In the genomic region with DNA sequence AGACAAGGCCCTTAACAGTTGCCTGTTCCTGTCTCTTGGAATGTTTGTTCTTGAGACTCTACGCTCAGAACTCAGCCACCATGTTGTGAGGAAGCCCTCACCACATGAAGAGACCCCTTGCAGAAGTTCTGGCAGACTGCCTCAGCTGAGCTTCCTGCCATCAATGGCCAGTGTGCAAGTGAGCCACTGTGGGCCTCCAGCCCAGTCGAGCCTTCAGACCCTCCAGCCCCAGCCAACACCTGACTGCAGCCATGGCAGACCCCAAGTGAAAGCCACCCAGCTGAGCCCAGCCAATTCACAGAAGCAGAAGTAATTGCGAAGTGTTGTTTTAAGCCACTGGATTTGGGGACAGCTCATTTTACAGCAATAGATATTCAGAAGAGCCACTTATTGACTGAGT, we compare ENCODE assay signal across 16 cellular contexts.
DNase-seq lines count a peak whose midpoint lies in the region; ATAC-seq, FAIRE-seq and TF ChIP-seq lines count a peak whose summit lies in the region.
"Had no signal": no experiment of that assay in that cellular context is flagged by ENCODE, and none has a peak within 500 bp of the region (broad histone marks: within the 10 kb centered on the region; RNA-seq: fewer than 3 reads in every experiment).

No MANE protein-coding gene starts in this region.

- WGBS in H9 (ENCODE audit: extremely low coverage, insufficient read length, low lambda C conversion rate): no CpG with 5 or more reads among the region's 3 CpGs
- 100% methylated on average over 3 of the region's 3 CpGs; no CpG with 5 or more reads in 1 of the 2 experiments for WGBS in H1 (ENCODE audit: extremely low coverage in 1 of 2, insufficient coverage in 1 of 2, insufficient read length in 1 of 2, insufficient replicate concordance in 2 of 2, low coverage in 1 of 2, low lambda C conversion rate in 2 of 2, missing lambda C conversion rate in 1 of 2), 2 experiments
- WGBS in spleen, 5 donors: 84 to 97% (median 93%) methylated on average over 2 to 3 of the region's 3 CpGs

- H4K20me1 ChIP-seq in GM23338 (replicated peaks; ENCODE audit: insufficient read depth) (no peaks in the 10 kb centered on the region), H9 (ENCODE audit: control insufficient read depth, insufficient read depth, insufficient read length) (no peaks in the 10 kb centered on the region), H1 (replicated peaks in 1 of 2; ENCODE audit: control insufficient read depth in 1 of 2, insufficient read depth in 2 of 2, low read length in 2 of 2) (no peaks in the 10 kb centered on the region)

- H3K36me3 ChIP-seq in GM23338 (ENCODE audit: insufficient read depth) (0 out of 2 replicates have a peak, but pooled peaks cover 5% of the 10 kb centered on the region), H1 (ENCODE audit: control insufficient read depth in 2 of 4, insufficient read depth in 4 of 4, low read length in 3 of 4) (no peaks in the 10 kb centered on the region), spleen (no peaks in the 10 kb centered on the region)

- no peaks in the 10 kb centered on the region; the same call in 1 of the 2 replicates for H3K9me2 ChIP-seq in GM23338 (ENCODE audit: insufficient read depth)

- H3K4me1 Mint-ChIP-seq in GM23338 (peaks cover 1% of the 10 kb centered on the region), H9 (peaks cover 1 to 5% of the 10 kb centered on the region in 2 experiments)

- H3K4ac ChIP-seq in H9 (ENCODE audit: low read depth, low read length): no peak overlapping the region
- no peak overlapping the region for H3K4ac ChIP-seq in H1 (replicated peaks; ENCODE audit: insufficient read length, low read depth, low read length)

- TF ChIP-seq RAD21 in H1 (IDR thresholded peaks at IDR 0.05 in 1 of 2, conservative IDR thresholded peaks at IDR 0.05 in 1 of 2; ENCODE audit: low read depth in 2 of 2, low read length in 2 of 2): no peak

- no peak overlapping the region for H3K18ac ChIP-seq in H9 (ENCODE audit: insufficient read length, low read depth, low read length)
- no peak overlapping the region for H3K18ac ChIP-seq in H1 (ENCODE audit: extremely low read depth, low read length)

- no peak overlapping the region for H3K23ac ChIP-seq in H9 (ENCODE audit: insufficient read length, low read depth, low read length)
- no peak overlapping the region for H3K23ac ChIP-seq in H1 (ENCODE audit: insufficient read length)

- H4K5ac ChIP-seq in H9 (ENCODE audit: insufficient read length, low read depth, low read length) (no peak overlapping the region), H1 (ENCODE audit: insufficient read length, low read depth, low read length) (no peak overlapping the region)

- no peaks in the 10 kb centered on the region for H3K27me3 ChIP-seq in GM23338 (ENCODE audit: insufficient read depth)
- H3K27me3 ChIP-seq in H9 (ENCODE audit: insufficient read depth, low read length): no peaks in the 10 kb centered on the region
- no peaks in the 10 kb centered on the region; a peak in 1 of 7 replicates for H3K27me3 ChIP-seq in H1 (replicated peaks in 1 of 4; ENCODE audit: control insufficient read depth in 3 of 4, extremely low read depth in 1 of 4, insufficient read depth in 3 of 4, low read length in 3 of 4)
- H3K27me3 ChIP-seq in spleen (replicated peaks in 1 of 7): peaks cover 0 to 6% (median 0%) of the 10 kb centered on the region in 7 donors

- TF ChIP-seq EP300 in H1 (IDR thresholded peaks at IDR 0.05; ENCODE audit: borderline replicate concordance in 1 of 2, low read depth in 2 of 2, low read length in 2 of 2): no peak

- H3K9me3 ChIP-seq in H9 (ENCODE audit: control insufficient read depth, low read depth, low read length) (peaks cover 6% of the 10 kb centered on the region), H1 (ENCODE audit: insufficient read depth in 2 of 2, low read depth in 1 of 2, low read length in 1 of 2) (peaks cover 15 to 17% of the 10 kb centered on the region in 2 experiments; a peak in 3 of 4 replicates), spleen (peaks cover 0 to 15% (median 8%) of the 10 kb centered on the region in 8 donors)

- H3K79me2 ChIP-seq in GM23338 (replicated peaks; ENCODE audit: insufficient read depth) (no peaks in the 10 kb centered on the region), H9 (ENCODE audit: insufficient read depth, low read length) (no peaks in the 10 kb centered on the region), H1 (ENCODE audit: control insufficient read depth in 1 of 2, insufficient read depth in 2 of 2, low read length in 2 of 2) (no peaks in the 10 kb centered on the region)

- H3K27ac Mint-ChIP-seq in GM23338 (no peak overlapping the region), H9 (no peak overlapping the region)

- H3K9ac ChIP-seq in H9 (ENCODE audit: extremely low read depth, insufficient read length, low read length) (no peak overlapping the region), H1 (replicated peaks in 1 of 4; ENCODE audit: extremely low read depth in 1 of 4, low read depth in 3 of 4, low read length in 3 of 4) (no peak overlapping the region)

- H3K27ac ChIP-seq in GM23338 (ENCODE audit: low read depth): no peak overlapping the region
- no peak overlapping the region for H3K27ac ChIP-seq in H9 (ENCODE audit: insufficient read length, low read depth, low read length)
- no peak overlapping the region for H3K27ac ChIP-seq in H1 (ENCODE audit: low read depth, low read length)
- no peak overlapping the region for H3K27ac ChIP-seq in spleen

- intact Hi-C loops in spleen (cut with DNase I; ENCODE audit: low total_unique reads): loop anchor here (10.0 kb wide), 1 partner anchor 386 kb away; no protein-coding TSS in a partner anchor

- no peak for DNase-seq in GM23338 (ENCODE audit: low spot score)
- no peak for DNase-seq in H9
- DNase-seq in H1 (ENCODE audit: low read depth in 1 of 2, low spot score in 2 of 2): no peak
- DNase-seq in spleen: peak; percentile 34
- DNase-seq in NOMO-1 treated with dmso at 0.1 percent for 144 hours (lab: John Stamatoyannopoulos, UW; ENCODE audit: unreplicated experiment): no peak
- DNase-seq: C1 segment of cervical spinal cord; Caco-2; CD4-positive, alpha-beta memory T cell; DMS153; DND-41; GOT3; H7 had no signal

- no peak overlapping the region for H3K56ac ChIP-seq in H9 (ENCODE audit: insufficient read length, low read depth, low read length)
- no peak overlapping the region for H3K56ac ChIP-seq in H1 (replicated peaks; ENCODE audit: insufficient read length, low read depth, low read length)

- ATAC-seq in GM23338 (no peak), HG03565 (IDR thresholded peaks at IDR 0.05; ENCODE audit: unreplicated experiment) (no peak)
- ATAC-seq: HCT116 had no signal

- H2AFZ ChIP-seq in GM23338 (no peak overlapping the region), H9 (ENCODE audit: low read length) (no peak overlapping the region), H1 (ENCODE audit: low read length) (no peak overlapping the region)

- H3K14ac ChIP-seq in H9 (ENCODE audit: insufficient read depth, low read length): no peak overlapping the region; the same call in 1 of the 2 replicates
- no peak overlapping the region for H3K14ac ChIP-seq in H1 (ENCODE audit: insufficient read length)

- no peak overlapping the region for H2AK5ac ChIP-seq in H9 (ENCODE audit: insufficient read length, low read length)
- no peak overlapping the region for H2AK5ac ChIP-seq in H1 (ENCODE audit: low read depth, low read length)

- H3K4me3 Mint-ChIP-seq in GM23338 (no peak overlapping the region), H9 (no peak overlapping the region)
- H3K4me3 Mint-ChIP-seq: CD4-positive, alpha-beta memory T cell had no signal

- peaks cover 26% of the 10 kb centered on the region for H3K36me3 Mint-ChIP-seq in GM23338 (ENCODE audit: low read depth)
- H3K36me3 Mint-ChIP-seq in H9 (ENCODE audit: insufficient read depth in 1 of 3, low read depth in 3 of 3): peaks cover 10 to 23% (median 12%) of the 10 kb centered on the region in 3 experiments; a peak in 6 of 7 replicates

- H3K4me2 ChIP-seq in GM23338 (no peak overlapping the region), H9 (ENCODE audit: insufficient read depth, insufficient read length, low read length) (no peak overlapping the region), H1 (ENCODE audit: insufficient read depth in 1 of 2, low read depth in 2 of 2, low read length in 2 of 2) (no peak overlapping the region)

- H2BK120ac ChIP-seq in H9 (ENCODE audit: low read depth, low read length, poor library complexity, severe bottlenecking) (no peak overlapping the region), H1 (replicated peaks; ENCODE audit: low read depth, low read length) (no peak overlapping the region)

- H3K79me1 ChIP-seq in H9 (ENCODE audit: insufficient read depth, low read depth, low read length, poor library complexity, severe bottlenecking) (no peaks in the 10 kb centered on the region), H1 (ENCODE audit: low read depth, low read length) (no peaks in the 10 kb centered on the region)

- no peak overlapping the region for H2BK5ac ChIP-seq in H9 (ENCODE audit: insufficient read length, low read length)
- H2BK5ac ChIP-seq in H1 (ENCODE audit: low read depth, low read length): no peak overlapping the region

- H3K4me1 ChIP-seq in GM23338 (ENCODE audit: insufficient read depth): peaks cover 5% of the 10 kb centered on the region; the same call in 1 of the 2 replicates
- H3K4me1 ChIP-seq in H9 (ENCODE audit: insufficient read depth, low read length): no peaks in the 10 kb centered on the region
- peaks cover 0 to 5% (median 4%) of the 10 kb centered on the region in 4 experiments; a peak in 6 of 7 replicates for H3K4me1 ChIP-seq in H1 (replicated peaks in 1 of 4; ENCODE audit: control insufficient read depth in 3 of 4, insufficient read depth in 4 of 4, low read length in 3 of 4)
- H3K4me1 ChIP-seq in spleen: peaks cover 7 to 47% (median 29%) of the 10 kb centered on the region in 6 donors
- H3K4me1 ChIP-seq: Caco-2 had no signal

- H2BK12ac ChIP-seq in H9 (ENCODE audit: insufficient read length, low read depth, low read length): no peak overlapping the region
- H2BK12ac ChIP-seq in H1 (ENCODE audit: low read depth, low read length): no peak overlapping the region

- no peak overlapping the region for H2BK20ac ChIP-seq in H9 (ENCODE audit: low read depth, low read length, poor library complexity, severe bottlenecking)
- no peak overlapping the region for H2BK20ac ChIP-seq in H1 (ENCODE audit: low read length)

- no peak overlapping the region for H3T11ph ChIP-seq in H9 (ENCODE audit: low read length)

- no peak overlapping the region for H4K8ac ChIP-seq in H9 (replicated peaks; ENCODE audit: insufficient read length, low read depth, low read length)
- no peak overlapping the region for H4K8ac ChIP-seq in H1 (ENCODE audit: extremely low read depth, insufficient read depth, low read length)

- H4K91ac ChIP-seq in H9 (ENCODE audit: insufficient read length, low read depth, low read length) (peak overlapping the region; percentile 31), H1 (replicated peaks; ENCODE audit: insufficient read length, low read length) (no peak overlapping the region)

- TF ChIP-seq POLR2A in H1 (IDR thresholded peaks at IDR 0.05; ENCODE audit: control extremely low read depth in 1 of 2, low read depth in 2 of 2, low read length in 2 of 2) (no peak), spleen (IDR thresholded peaks at IDR 0.05) (no peak)

- CTCF ChIA-PET in H1 (lab: Charles Lee; ENCODE audit: partially characterized antibody): interaction anchor here (0.7 kb wide), 1 partner anchor 48 kb away, joined by 3 read pairs; no protein-coding TSS in a partner anchor

- TF ChIP-seq CTCF in GM23338 (conservative IDR thresholded peaks at IDR 0.05; ENCODE audit: low read depth in 2 of 2) (no peak), H9 (conservative IDR thresholded peaks at IDR 0.05) (no peak), H1 (IDR thresholded peaks at IDR 0.05; ENCODE audit: control extremely low read depth in 1 of 3, insufficient read depth in 1 of 3, low read depth in 1 of 3, low read length in 3 of 3) (no peak), spleen (IDR thresholded peaks at IDR 0.05 in 8 of 11, conservative IDR thresholded peaks at IDR 0.05 in 3 of 11) (no peak)

- POLR2A ChIA-PET in H1 (lab: Charles Lee; ENCODE audit: partially characterized antibody): interaction anchor here (0.8 kb wide), 1 partner anchor 209 kb away, joined by 3 read pairs; no protein-coding TSS in a partner anchor

- no peaks in the 10 kb centered on the region for H3F3A ChIP-seq in GM23338 (replicated peaks; ENCODE audit: low read depth)

- H3K4me3 ChIP-seq in GM23338 (no peak overlapping the region), H1 (ENCODE audit: extremely low read depth in 1 of 4, insufficient read depth in 2 of 4, low read depth in 3 of 4, low read length in 4 of 4) (no peak overlapping the region), spleen (no peak overlapping the region)

- no peak for FAIRE-seq in H1 (lab: Jason Lieb, UNC)
- FAIRE-seq: G401.6, GM19239 had no signal

- H3K27me3 Mint-ChIP-seq in GM23338 (ENCODE audit: insufficient read depth, low read depth, poor library complexity) (peaks cover 6% of the 10 kb centered on the region), H9 (ENCODE audit: low read depth) (no peaks in the 10 kb centered on the region; the same call in none of the 2 replicates)

- H2BK15ac ChIP-seq in H9 (ENCODE audit: low read depth, low read length) (no peak overlapping the region), H1 (ENCODE audit: low read length) (no peak overlapping the region)

- H3K9me3 Mint-ChIP-seq in GM23338 (peaks cover 41% of the 10 kb centered on the region), H9 (peaks cover 20 to 33% of the 10 kb centered on the region in 2 experiments)

- H3K23me2 ChIP-seq in H9 (ENCODE audit: insufficient read length, low read depth, low read length, poor library complexity, severe bottlenecking) (no peaks in the 10 kb centered on the region), H1 (ENCODE audit: low read depth, low read length) (no peaks in the 10 kb centered on the region)
